Comparison of ENCODE assay signal across 30 cellular contexts in genomic region chr10:7998831-7999230, GRCh38. TPM values are rescaled to one million over a fixed set of nuclear protein-coding genes. Genes with fewer than 3 reads are reported as not detected.
"Had no signal": no experiment of that assay in that cellular context is flagged by ENCODE, and none has a peak within 500 bp of the region (broad histone marks: within the 10 kb centered on the region; RNA-seq: fewer than 3 reads in every experiment).

No MANE protein-coding gene starts in this region.

- H3K27me3 ChIP-seq: colonic mucosa, heart right ventricle, ovary, sigmoid colon, stomach, thyroid gland had no signal

- DNase-seq: colonic mucosa; effector memory CD8-positive, alpha-beta T cell; foreskin melanocyte; glutamatergic neuron; heart right ventricle; hippocampal formation; left colon; left ventricle myocardium superior; lower lobe of right lung; naive thymus-derived CD8-positive, alpha-beta T cell; occipital lobe; ovary; posterior cingulate gyrus; psoas muscle; right cardiac atrium; sigmoid colon; stimulated activated CD4-positive, alpha-beta T cell treated with anti-CD3 and anti-CD28 coated beads, Interleukin-2, amount 100 ng/mL, for 24 hours; stimulated activated CD4-positive, alpha-beta T cell treated with anti-CD3 and anti-CD28 coated beads, Interleukin-4, amount 100 ng/mL, for 24 hours; stimulated activated naive CD4-positive, alpha-beta T cell treated with Interleukin-2 at 50 U/mL for 16 hours; stomach; thyroid gland; trophoblast cell had no signal

- H3K36me3 ChIP-seq: colonic mucosa, heart right ventricle, lower lobe of right lung, ovary, sigmoid colon, thyroid gland had no signal

- H3K9me3 ChIP-seq: colonic mucosa, ovary, thyroid gland had no signal

- FAIRE-seq: endometrium, islet of Langerhans had no signal

- H3K4me3 ChIP-seq: colonic mucosa, heart right ventricle, lower lobe of right lung, ovary, psoas muscle, sigmoid colon, stomach, thyroid gland had no signal

- H3K27ac ChIP-seq: colonic mucosa, epithelial cell of prostate, heart right ventricle, lower lobe of right lung, ovary, psoas muscle, sigmoid colon, stomach, thyroid gland had no signal

- ATAC-seq: effector memory CD8-positive, alpha-beta T cell; esophagus mucosa; heart right ventricle; left colon; left ventricle myocardium superior; lower lobe of right lung; naive thymus-derived CD8-positive, alpha-beta T cell; psoas muscle; right cardiac atrium; stimulated activated effector memory CD8-positive, alpha-beta T cell treated with anti-CD3 and anti-CD28 coated beads, Interleukin-12 subunit alpha, Interleukin-12 subunit beta, amount 100 ng/mL, for 72 hours had no signal

- H3K4me1 ChIP-seq: colonic mucosa, heart right ventricle, lower lobe of right lung, psoas muscle, sigmoid colon, stomach, thyroid gland had no signal

RNA-seq across cellular contexts. Expression of gene GATA3, which starts 55.7 kb away (rescaled TPM):
- total RNA-seq: chondrocyte, fibroblast of lung, occipital lobe, sigmoid colon had no signal
- polyA plus RNA-seq: fibroblast of lung, neural cell had no signal
